27 cellular contexts compared by ENCODE assay signal in the genomic region with DNA sequence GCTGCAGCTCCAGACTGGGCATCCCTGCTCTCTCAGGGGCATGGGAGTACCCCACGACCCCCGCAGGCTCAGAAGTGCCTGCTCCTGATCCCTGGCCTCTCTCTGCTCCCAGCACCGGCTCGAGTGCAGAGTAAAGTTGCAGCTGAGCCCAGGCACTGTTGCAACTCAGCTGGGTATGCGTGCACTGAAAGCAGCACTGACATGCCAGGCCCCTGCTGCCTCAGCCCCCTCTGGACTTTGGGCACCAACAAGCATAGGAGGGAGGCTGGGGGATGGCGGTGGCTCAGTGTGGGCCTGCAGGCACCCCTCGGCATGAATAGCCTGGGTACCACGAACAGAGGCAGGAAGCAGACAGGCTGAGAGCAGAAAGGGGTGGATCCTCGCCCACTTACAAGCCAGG.
"Had no signal": no experiment of that assay in that cellular context is flagged by ENCODE, and none has a peak within 500 bp of the region (broad histone marks: within the 10 kb centered on the region; RNA-seq: fewer than 3 reads in every experiment).

No MANE protein-coding gene starts in this region.

- H3K9me3 Mint-ChIP-seq: natural killer cell treated with Interleukin-12 subunit alpha and Interleukin-12 subunit beta and Interleukin-15 and Interleukin-18, amount 100 ng/mL, for 72 hours had no signal

- H3K4me3 ChIP-seq: heart left ventricle, left lung, lower lobe of right lung, mucosa of descending colon, right atrium auricular region, right lobe of liver, smooth muscle cell, suprapubic skin, thoracic aorta, tibial artery, uterus had no signal

- H3K36me3 Mint-ChIP-seq: immature natural killer cell; naive thymus-derived CD4-positive, alpha-beta T cell; natural killer cell treated with Interleukin-12 subunit alpha and Interleukin-12 subunit beta and Interleukin-15 and Interleukin-18, amount 100 ng/mL, for 72 hours had no signal

- H3K4me1 Mint-ChIP-seq: immature natural killer cell; naive thymus-derived CD4-positive, alpha-beta T cell had no signal

- H3K27me3 Mint-ChIP-seq: natural killer cell treated with Interleukin-12 subunit alpha and Interleukin-12 subunit beta and Interleukin-15 and Interleukin-18, amount 100 ng/mL, for 72 hours; progenitor cell of endocrine pancreas had no signal

- H3K27me3 ChIP-seq: heart left ventricle, left lung, neutrophil, right atrium auricular region, right lobe of liver, suprapubic skin, tibial artery, uterus had no signal

- H3K9ac ChIP-seq: parathyroid adenoma had no signal

- DNase-seq: heart left ventricle; hypothalamus; immature natural killer cell; kidney; left colon; lower lobe of right lung; mammary epithelial cell; mesenchymal stem cell; mucosa of descending colon; naive thymus-derived CD4-positive, alpha-beta T cell; occipital lobe; right lobe of liver; stimulated activated CD4-positive, alpha-beta T cell treated with anti-CD3 and anti-CD28 coated beads, Interleukin-1b, Interleukin-23, amount 100 ng/mL, for 48 hours; stimulated activated CD4-positive, alpha-beta T cell treated with anti-CD3 and anti-CD28 coated beads, Interleukin-2, amount 100 ng/mL, for 48 hours; stimulated activated naive CD4-positive, alpha-beta T cell treated with Interleukin-2 at 50 U/mL for 16 hours; tibial artery; trophoblast cell; uterus had no signal

- H3K4me1 ChIP-seq: heart left ventricle, left lung, lower lobe of right lung, parathyroid adenoma, right atrium auricular region, right lobe of liver, suprapubic skin, tibial artery, uterus had no signal

- H3K27ac Mint-ChIP-seq: immature natural killer cell; naive thymus-derived CD4-positive, alpha-beta T cell; natural killer cell treated with Interleukin-12 subunit alpha and Interleukin-12 subunit beta and Interleukin-15 and Interleukin-18, amount 100 ng/mL, for 72 hours; progenitor cell of endocrine pancreas had no signal

- H3K9me3 ChIP-seq: left lung, lower lobe of right lung, mucosa of descending colon, neutrophil, right atrium auricular region, right lobe of liver, suprapubic skin, thoracic aorta, tibial artery, uterus had no signal

- ATAC-seq: heart left ventricle; left colon; left lung; mucosa of descending colon; naive thymus-derived CD4-positive, alpha-beta T cell had no signal

- H3K4me3 Mint-ChIP-seq: immature natural killer cell; naive thymus-derived CD4-positive, alpha-beta T cell; natural killer cell treated with Interleukin-12 subunit alpha and Interleukin-12 subunit beta and Interleukin-15 and Interleukin-18, amount 100 ng/mL, for 72 hours had no signal

- H3K27ac ChIP-seq: heart left ventricle, left lung, lower lobe of right lung, neutrophil, parathyroid adenoma, right atrium auricular region, right lobe of liver, suprapubic skin, thoracic aorta, tibial artery, uterus had no signal

- H3K36me3 ChIP-seq: heart left ventricle, left lung, lower lobe of right lung, neutrophil, right atrium auricular region, right lobe of liver, suprapubic skin, thoracic aorta, tibial artery, uterus had no signal
